8 cellular contexts compared by ENCODE assay signal in the genomic region with DNA sequence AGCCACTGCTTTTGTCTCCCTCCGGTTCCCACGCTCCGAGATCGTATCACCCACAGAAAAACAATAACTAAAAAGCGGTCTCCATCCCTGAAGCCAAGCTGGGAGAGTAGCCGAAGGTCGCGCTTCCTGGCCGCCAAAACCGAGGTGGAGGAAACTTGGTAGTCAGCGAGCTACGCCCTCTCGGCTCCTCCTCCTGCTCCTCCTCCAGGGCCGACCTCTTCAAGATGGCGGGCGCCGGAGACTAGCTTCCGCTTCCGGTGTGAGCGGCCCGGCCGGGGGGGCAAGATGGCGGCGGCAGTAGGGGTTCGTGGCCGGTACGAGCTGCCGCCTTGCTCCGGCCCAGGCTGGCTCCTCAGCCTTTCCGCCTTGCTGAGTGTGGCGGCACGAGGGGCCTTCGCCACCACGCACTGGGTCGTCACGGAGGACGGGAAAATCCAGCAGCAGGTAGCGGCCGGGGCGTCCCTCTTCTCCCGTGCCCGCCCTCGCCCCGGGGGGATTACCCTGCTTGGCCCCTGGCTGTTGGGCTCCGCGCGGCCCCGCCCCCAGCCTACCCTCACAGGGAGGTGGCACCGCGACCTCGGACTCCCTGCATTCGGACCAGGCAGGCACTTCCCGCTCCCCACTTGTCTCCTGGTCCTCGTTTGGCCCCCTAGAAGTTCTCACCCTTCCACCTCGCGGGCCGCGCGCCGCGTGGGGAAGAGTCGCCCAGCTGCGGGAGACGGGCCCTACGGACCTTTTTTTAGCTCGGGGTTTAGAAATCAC. TPM values are rescaled to one million over a fixed set of nuclear protein-coding genes. Genes with fewer than 3 reads are reported as not detected.
DNase-seq lines count a peak whose midpoint lies in the region; ATAC-seq and TF ChIP-seq lines count a peak whose summit lies in the region.

A gene with protein sequence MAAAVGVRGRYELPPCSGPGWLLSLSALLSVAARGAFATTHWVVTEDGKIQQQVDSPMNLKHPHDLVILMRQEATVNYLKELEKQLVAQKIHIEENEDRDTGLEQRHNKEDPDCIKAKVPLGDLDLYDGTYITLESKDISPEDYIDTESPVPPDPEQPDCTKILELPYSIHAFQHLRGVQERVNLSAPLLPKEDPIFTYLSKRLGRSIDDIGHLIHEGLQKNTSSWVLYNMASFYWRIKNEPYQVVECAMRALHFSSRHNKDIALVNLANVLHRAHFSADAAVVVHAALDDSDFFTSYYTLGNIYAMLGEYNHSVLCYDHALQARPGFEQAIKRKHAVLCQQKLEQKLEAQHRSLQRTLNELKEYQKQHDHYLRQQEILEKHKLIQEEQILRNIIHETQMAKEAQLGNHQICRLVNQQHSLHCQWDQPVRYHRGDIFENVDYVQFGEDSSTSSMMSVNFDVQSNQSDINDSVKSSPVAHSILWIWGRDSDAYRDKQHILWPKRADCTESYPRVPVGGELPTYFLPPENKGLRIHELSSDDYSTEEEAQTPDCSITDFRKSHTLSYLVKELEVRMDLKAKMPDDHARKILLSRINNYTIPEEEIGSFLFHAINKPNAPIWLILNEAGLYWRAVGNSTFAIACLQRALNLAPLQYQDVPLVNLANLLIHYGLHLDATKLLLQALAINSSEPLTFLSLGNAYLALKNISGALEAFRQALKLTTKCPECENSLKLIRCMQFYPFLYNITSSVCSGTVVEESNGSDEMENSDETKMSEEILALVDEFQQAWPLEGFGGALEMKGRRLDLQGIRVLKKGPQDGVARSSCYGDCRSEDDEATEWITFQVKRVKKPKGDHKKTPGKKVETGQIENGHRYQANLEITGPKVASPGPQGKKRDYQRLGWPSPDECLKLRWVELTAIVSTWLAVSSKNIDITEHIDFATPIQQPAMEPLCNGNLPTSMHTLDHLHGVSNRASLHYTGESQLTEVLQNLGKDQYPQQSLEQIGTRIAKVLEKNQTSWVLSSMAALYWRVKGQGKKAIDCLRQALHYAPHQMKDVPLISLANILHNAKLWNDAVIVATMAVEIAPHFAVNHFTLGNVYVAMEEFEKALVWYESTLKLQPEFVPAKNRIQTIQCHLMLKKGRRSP (plus strand): TSS at position 251 of the 762 bp plus-strand sequence. CDS start 35 bp downstream, at position 286.

- peak within 1 kb of the TSS; percentile 95 for H3K4me3 Mint-ChIP-seq in GM23338
- peak within 1 kb of the TSS; percentile 98 for H3K4me3 Mint-ChIP-seq in activated T-helper 17 cell treated with anti-CD3 and anti-CD28 coated beads, Interleukin-2, amount 50 U/mL, for 72 hours
- peak within 1 kb of the TSS; percentile 95 to 100 (median 98) for H3K4me3 Mint-ChIP-seq in naive thymus-derived CD8-positive, alpha-beta T cell

- POLR2A ChIA-PET in RWPE1 (lab: Yijun Ruan, JAX; ENCODE audit: low non-redundant PET), result no interaction called here
- POLR2A ChIA-PET in naive thymus-derived CD8-positive, alpha-beta T cell (lab: Charles Lee), result interaction anchor here (0.7 to 3.0 kb wide), 7 partner anchors 8 to 1996 kb away, joined by 3 to 38 read pairs (median 4); partner anchors contain the start of genes API5 and HSD17B12

- H3K4me2 ChIP-seq in DOHH2 (ENCODE audit: low read length) (peak within 1 kb of the TSS; percentile 86), GM23338 (peak within 1 kb of the TSS; percentile 93)

- ATAC-seq in GM23338, result peak; percentile 96
- peak; percentile 96 for ATAC-seq in activated T-helper 17 cell treated with anti-CD3 and anti-CD28 coated beads, Interleukin-2, amount 50 U/mL, for 72 hours (replicated peaks)
- ATAC-seq in naive thymus-derived CD8-positive, alpha-beta T cell, result peak; percentile 96

- peaks cover 9% of the 10 kb centered on the region for H3K27me3 Mint-ChIP-seq in GM23338 (ENCODE audit: insufficient read depth, low read depth, poor library complexity)
- H3K27me3 Mint-ChIP-seq in activated T-helper 17 cell treated with anti-CD3 and anti-CD28 coated beads, Interleukin-2, amount 50 U/mL, for 72 hours, result no peaks in the 10 kb centered on the region
- H3K27me3 Mint-ChIP-seq in naive thymus-derived CD8-positive, alpha-beta T cell, result no peaks in the 10 kb centered on the region

- no peaks in the 10 kb centered on the region for H3K9me3 ChIP-seq in DOHH2 (ENCODE audit: control insufficient read depth, insufficient read depth, low read length)

- H3F3A ChIP-seq in DOHH2 (ENCODE audit: control insufficient read depth, insufficient read depth) (peaks cover 3% of the 10 kb centered on the region; the same call in 1 of the 2 replicates), GM23338 (replicated peaks; ENCODE audit: low read depth) (no peaks in the 10 kb centered on the region)

- no peak for TF ChIP-seq CTCF in DOHH2 (IDR thresholded peaks at IDR 0.05; ENCODE audit: low read depth, low read length, poor library complexity, severe bottlenecking)
- no peak for TF ChIP-seq CTCF in GM23338 (conservative IDR thresholded peaks at IDR 0.05; ENCODE audit: low read depth in 2 of 2)
- TF ChIP-seq CTCF in RWPE1 (conservative IDR thresholded peaks at IDR 0.05; ENCODE audit: low read depth), result no peak
- no peak for TF ChIP-seq CTCF in fibroblast of mammary gland (conservative IDR thresholded peaks at IDR 0.05; ENCODE audit: control insufficient read depth, insufficient read depth, low read depth, low read length)

- H3K4me3 ChIP-seq in DOHH2 (ENCODE audit: low read length) (peak within 1 kb of the TSS; percentile 83), GM23338 (peak within 1 kb of the TSS; percentile 95), fibroblast of mammary gland (ENCODE audit: control insufficient read depth, low read depth, low read length) (peak within 1 kb of the TSS; percentile 75)

- H3K36me3 ChIP-seq in DOHH2 (ENCODE audit: control insufficient read depth, low read length) (peaks cover 21% of the 10 kb centered on the region), GM23338 (ENCODE audit: insufficient read depth) (no peaks in the 10 kb centered on the region)

- peaks cover 5% of the 10 kb centered on the region; the same call in 2 of the 3 replicates for H3K36me3 Mint-ChIP-seq in GM23338 (ENCODE audit: low read depth)
- peaks cover 10% of the 10 kb centered on the region for H3K36me3 Mint-ChIP-seq in activated T-helper 17 cell treated with anti-CD3 and anti-CD28 coated beads, Interleukin-2, amount 50 U/mL, for 72 hours (ENCODE audit: low read depth)
- H3K36me3 Mint-ChIP-seq in naive thymus-derived CD8-positive, alpha-beta T cell, result peaks cover 0 to 5% (median 2%) of the 10 kb centered on the region in 3 donors

- DNase-seq in GM23338 (ENCODE audit: low spot score) (peak; percentile 98), LHCN-M2 (ENCODE audit: low read depth) (peak; percentile 89), RWPE1 (ENCODE audit: low spot score) (peak; percentile 89), fibroblast of mammary gland (ENCODE audit: low read depth) (peak; percentile 88)
- DNase-seq in naive thymus-derived CD8-positive, alpha-beta T cell, result peak; percentile 86 to 95 (median 90)
- peak; percentile 83 to 90 (median 88) for DNase-seq in stimulated activated naive CD4-positive, alpha-beta T cell (lab: John Stamatoyannopoulos, UW)

- H3K9me2 ChIP-seq in DOHH2 (replicated peaks; ENCODE audit: control insufficient read depth, low read length) (no peaks in the 10 kb centered on the region), GM23338 (ENCODE audit: insufficient read depth) (no peaks in the 10 kb centered on the region)

- peak within 1 kb of the TSS; percentile 86 for H2AFZ ChIP-seq in GM23338

- H3K9me3 Mint-ChIP-seq in GM23338, result no peaks in the 10 kb centered on the region
- H3K9me3 Mint-ChIP-seq in activated T-helper 17 cell treated with anti-CD3 and anti-CD28 coated beads, Interleukin-2, amount 50 U/mL, for 72 hours, result no peaks in the 10 kb centered on the region
- no peaks in the 10 kb centered on the region for H3K9me3 Mint-ChIP-seq in naive thymus-derived CD8-positive, alpha-beta T cell

- H4K20me1 ChIP-seq in DOHH2 (ENCODE audit: control insufficient read depth, insufficient read depth, low read depth, low read length) (no peaks in the 10 kb centered on the region; the same call in none of the 2 replicates), GM23338 (replicated peaks; ENCODE audit: insufficient read depth) (no peaks in the 10 kb centered on the region; the same call in 1 of the 2 replicates)

- H3K4me1 Mint-ChIP-seq in GM23338, result peaks cover 20% of the 10 kb centered on the region
- H3K4me1 Mint-ChIP-seq in activated T-helper 17 cell treated with anti-CD3 and anti-CD28 coated beads, Interleukin-2, amount 50 U/mL, for 72 hours, result peaks cover 19% of the 10 kb centered on the region
- H3K4me1 Mint-ChIP-seq in naive thymus-derived CD8-positive, alpha-beta T cell, result peaks cover 23 to 51% (median 38%) of the 10 kb centered on the region in 4 donors

- H3K27me3 ChIP-seq in DOHH2 (ENCODE audit: control insufficient read depth, low read length), result no peaks in the 10 kb centered on the region
- no peaks in the 10 kb centered on the region for H3K27me3 ChIP-seq in GM23338 (ENCODE audit: insufficient read depth)

- CTCF ChIA-PET in RWPE1 (lab: Yijun Ruan, JAX), result interaction anchor here (0.6 to 1.5 kb wide), 2 partner anchors 46 to 61 kb away, joined by 3 to 4 read pairs; partner anchors contain the start of gene API5

- H3K79me2 ChIP-seq in DOHH2 (ENCODE audit: control insufficient read depth, low read length) (peaks cover 60% of the 10 kb centered on the region), GM23338 (replicated peaks; ENCODE audit: insufficient read depth) (peaks cover 48% of the 10 kb centered on the region)

- peak within 1 kb of the TSS; percentile 94 for H3K27ac Mint-ChIP-seq in GM23338
- H3K27ac Mint-ChIP-seq in activated T-helper 17 cell treated with anti-CD3 and anti-CD28 coated beads, Interleukin-2, amount 50 U/mL, for 72 hours, result peak within 1 kb of the TSS; percentile 97
- peak within 1 kb of the TSS; percentile 90 to 99 (median 98) for H3K27ac Mint-ChIP-seq in naive thymus-derived CD8-positive, alpha-beta T cell

- H3K4me1 ChIP-seq in DOHH2 (ENCODE audit: control insufficient read depth, low read length), result peaks cover 26% of the 10 kb centered on the region
- peaks cover 18% of the 10 kb centered on the region for H3K4me1 ChIP-seq in GM23338 (ENCODE audit: insufficient read depth)

- H3K27ac ChIP-seq in DOHH2 (ENCODE audit: low read depth, low read length) (peak within 1 kb of the TSS; percentile 62), GM23338 (ENCODE audit: low read depth) (peak within 1 kb of the TSS; percentile 93), RWPE1 (peak within 1 kb of the TSS; percentile 84)

TF ChIP-seq in GM23338, 12 proteins besides CTCF, POLR2A, EP300 and RAD21 (continues in another document):
- TF ChIP-seq POLR2AphosphoS5 (IDR thresholded peaks at IDR 0.05; ENCODE audit: low read depth), result peak; percentile 90

RNA-seq across cellular contexts. Expression of the gene that starts here (rescaled TPM):
- total RNA-seq in GM23338 (2014; rRNA removed; shearing (Covaris generic)), result 73.3 and 87.9 TPM in 2 replicates
- polyA plus RNA-seq in GM23338 (2016; fragmentation: Nextera tagmentation; extraction: Ambion mirVana), result 49.9 and 59.3 TPM in 2 replicates
- 34.3 and 42.0 TPM in 2 replicates for total RNA-seq in LHCN-M2 (2014; rRNA removed)
- 14.2 TPM for polyA plus RNA-seq in LHCN-M2 (2012)
- 10 to 100 TPM; 58.3 to 77.4 TPM for total RNA-seq in activated T-helper 17 cell treated with anti-CD3 and anti-CD28 coated beads, Interleukin-2, amount 50 U/mL, for 72 hours
- total RNA-seq in naive thymus-derived CD8-positive, alpha-beta T cell, result 100 to 1,000 TPM; 113 to 119 TPM
- polyA plus RNA-seq in naive thymus-derived CD8-positive, alpha-beta T cell, result 10 to 100 TPM; 43.7 to 54.6 (median 48.4) TPM

Comparison
In these comparisons a context has a peak if more than half of its experiments do, and no peak if none do; other contexts are left out.
1. Peak in every context shown above with its lines: DNase-seq, ATAC-seq, H3K4me3 ChIP-seq and H3K27ac ChIP-seq.